19 cellular contexts compared by ENCODE assay signal in genomic region chr9:126624912-126625311, GRCh38. TPM values are rescaled to one million over a fixed set of nuclear protein-coding genes. Genes with fewer than 3 reads are reported as not detected.
DNase-seq lines count a peak whose midpoint lies in the region; ATAC-seq and TF ChIP-seq lines count a peak whose summit lies in the region.
"Had no signal": no experiment of that assay in that cellular context is flagged by ENCODE, and none has a peak within 500 bp of the region (broad histone marks: within the 10 kb centered on the region; RNA-seq: fewer than 3 reads in every experiment).

No MANE protein-coding gene starts in this region.

- no peak overlapping the region for H3K9ac ChIP-seq in iPS-18a (ENCODE audit: low read length)

- peak overlapping the region; percentile 74 for H3K4me3 Mint-ChIP-seq in activated naive CD8-positive, alpha-beta T cell
- no peak overlapping the region for H3K4me3 Mint-ChIP-seq in activated naive CD8-positive, alpha-beta T cell treated with anti-CD3 and anti-CD28 coated beads, Interleukin-2, amount 50 U/mL, for 24 hours
- peak overlapping the region; percentile 72 for H3K4me3 Mint-ChIP-seq in WTC11
- peak overlapping the region; percentile 58 to 60 for H3K4me3 Mint-ChIP-seq in stimulated activated naive B cell treated with anti-CD40 and anti-IgM and Interleukin-4, amounts not matched to agents 10 μg/mL and 1 μg/mL and 100 μg/mL, for 72 hours
- H3K4me3 Mint-ChIP-seq: T-helper 1 cell treated with Interleukin-12 subunit alpha and Interleukin-12 subunit beta and Interleukin-4 antibody, amounts not matched to agents 30 μg/mL and 1 μg/mL, for 36 hours had no signal

- TF ChIP-seq CTCF in WTC11 (IDR thresholded peaks at IDR 0.05) (no peak), foreskin keratinocyte (conservative IDR thresholded peaks at IDR 0.05) (no peak)

- POLR2A ChIA-PET in WTC11 (lab: Charles Lee) = no interaction called here

- H3K27ac ChIP-seq in iPS-18a (ENCODE audit: low read length) (no peak overlapping the region), foreskin keratinocyte (no peak overlapping the region)
- H3K27ac ChIP-seq: cardiac muscle cell, heart left ventricle had no signal

- H3K4me1 ChIP-seq in iPS-18a (ENCODE audit: control insufficient read depth, low read depth, low read length) (peaks cover 25% of the 10 kb centered on the region), foreskin keratinocyte (no peaks in the 10 kb centered on the region)

- H3K36me3 ChIP-seq in iPS-18a (ENCODE audit: control insufficient read depth, low read depth, low read length) = no peaks in the 10 kb centered on the region
- H3K36me3 ChIP-seq: cardiac muscle cell, heart left ventricle had no signal

- H3K27me3 ChIP-seq in iPS-18a (ENCODE audit: control insufficient read depth, insufficient read depth, low read length) = peaks cover 100% of the 10 kb centered on the region
- H3K27me3 ChIP-seq in foreskin keratinocyte = peaks cover 84% of the 10 kb centered on the region

- no peaks in the 10 kb centered on the region for H3K9me3 Mint-ChIP-seq in activated naive CD8-positive, alpha-beta T cell (ENCODE audit: low read depth)
- H3K9me3 Mint-ChIP-seq in activated naive CD8-positive, alpha-beta T cell treated with anti-CD3 and anti-CD28 coated beads, Interleukin-2, amount 50 U/mL, for 24 hours = no peaks in the 10 kb centered on the region
- no peaks in the 10 kb centered on the region for H3K9me3 Mint-ChIP-seq in WTC11
- H3K9me3 Mint-ChIP-seq in stimulated activated naive B cell treated with anti-CD40 and anti-IgM and Interleukin-4, amounts not matched to agents 10 μg/mL and 1 μg/mL and 100 μg/mL, for 72 hours = no peaks in the 10 kb centered on the region
- H3K9me3 Mint-ChIP-seq: T-helper 1 cell treated with Interleukin-12 subunit alpha and Interleukin-12 subunit beta and Interleukin-4 antibody, amounts not matched to agents 30 μg/mL and 1 μg/mL, for 36 hours had no signal

- H3K4me3 ChIP-seq in iPS-18a (ENCODE audit: low read length) = peak overlapping the region; percentile 32
- H3K4me3 ChIP-seq: cardiac muscle cell had no signal

- peaks cover 42% of the 10 kb centered on the region for H3K27me3 Mint-ChIP-seq in activated naive CD8-positive, alpha-beta T cell
- peaks cover 90% of the 10 kb centered on the region for H3K27me3 Mint-ChIP-seq in activated naive CD8-positive, alpha-beta T cell treated with anti-CD3 and anti-CD28 coated beads, Interleukin-2, amount 50 U/mL, for 24 hours
- H3K27me3 Mint-ChIP-seq in WTC11 (ENCODE audit: low read depth) = peaks cover 100% of the 10 kb centered on the region
- H3K27me3 Mint-ChIP-seq in stimulated activated naive B cell treated with anti-CD40 and anti-IgM and Interleukin-4, amounts not matched to agents 10 μg/mL and 1 μg/mL and 100 μg/mL, for 72 hours = peaks cover 76 to 98% of the 10 kb centered on the region in 2 donors

- H3K9me3 ChIP-seq in iPS-18a (ENCODE audit: control insufficient read depth, low read depth, low read length) = no peaks in the 10 kb centered on the region
- H3K9me3 ChIP-seq: heart left ventricle had no signal

- CTCF ChIA-PET in WTC11 (lab: Charles Lee) = interaction anchor here (0.9 to 2.2 kb wide), 4 partner anchors 15 to 66 kb away, joined by 4 to 14 read pairs (median 6); no protein-coding TSS in a partner anchor

- ATAC-seq in activated naive CD8-positive, alpha-beta T cell treated with anti-CD3 and anti-CD28 coated beads, Interleukin-2, amount 50 U/mL, for 24 hours = no peak
- no peak for ATAC-seq in WTC11
- ATAC-seq in stimulated activated naive B cell treated with anti-CD40 and anti-IgM and Interleukin-4, amounts not matched to agents 10 μg/mL and 1 μg/mL and 100 μg/mL, for 72 hours (replicated peaks) = no peak
- no peak for ATAC-seq in activated CD4-positive, CD25-positive, alpha-beta regulatory T cell treated with anti-CD3 and anti-CD28 coated beads, Interleukin-2, amount 50 U/mL, for 24 hours
- no peak for ATAC-seq in foreskin keratinocyte
- ATAC-seq: heart left ventricle had no signal

- H3K36me3 Mint-ChIP-seq in activated naive CD8-positive, alpha-beta T cell = no peaks in the 10 kb centered on the region
- H3K36me3 Mint-ChIP-seq in activated naive CD8-positive, alpha-beta T cell treated with anti-CD3 and anti-CD28 coated beads, Interleukin-2, amount 50 U/mL, for 24 hours (ENCODE audit: low read depth) = no peaks in the 10 kb centered on the region
- H3K36me3 Mint-ChIP-seq in WTC11 = no peaks in the 10 kb centered on the region
- H3K36me3 Mint-ChIP-seq in stimulated activated naive B cell treated with anti-CD40 and anti-IgM and Interleukin-4, amounts not matched to agents 10 μg/mL and 1 μg/mL and 100 μg/mL, for 72 hours = peaks cover 3 to 6% of the 10 kb centered on the region in 2 donors

- no peak overlapping the region for H3K27ac Mint-ChIP-seq in activated naive CD8-positive, alpha-beta T cell
- no peak overlapping the region for H3K27ac Mint-ChIP-seq in activated naive CD8-positive, alpha-beta T cell treated with anti-CD3 and anti-CD28 coated beads, Interleukin-2, amount 50 U/mL, for 24 hours
- H3K27ac Mint-ChIP-seq in WTC11 = no peak overlapping the region
- H3K27ac Mint-ChIP-seq in stimulated activated naive B cell treated with anti-CD40 and anti-IgM and Interleukin-4, amounts not matched to agents 10 μg/mL and 1 μg/mL and 100 μg/mL, for 72 hours = peak overlapping the region; percentile 95
- H3K27ac Mint-ChIP-seq: T-helper 1 cell treated with Interleukin-12 subunit alpha and Interleukin-12 subunit beta and Interleukin-4 antibody, amounts not matched to agents 30 μg/mL and 1 μg/mL, for 36 hours had no signal

- no peak for DNase-seq in activated naive CD8-positive, alpha-beta T cell treated with anti-CD3 and anti-CD28 coated beads, Interleukin-2, amount 50 U/mL, for 24 hours
- DNase-seq in WTC11 (ENCODE audit: low spot score) = no peak
- DNase-seq in stimulated activated naive B cell treated with anti-CD40 and anti-IgM and Interleukin-4, amounts not matched to agents 10 μg/mL and 1 μg/mL and 100 μg/mL, for 72 hours = no peak
- DNase-seq in NCI-H128 (lab: John Stamatoyannopoulos, UW; ENCODE audit: unreplicated experiment) = no peak
- DNase-seq in foreskin keratinocyte = no peak
- DNase-seq: effector CD4-positive, alpha-beta T cell; heart left ventricle; kidney glomerular epithelial cell; NCI-H1694 treated with DMSO at 0.1 percent for 48 hours; NCI-H446 treated with DMSO at 0.1 percent for 48 hours; nucleus accumbens; SHP77 treated with DMSO at 0.1 percent for 48 hours; stimulated activated CD4-positive, alpha-beta T cell treated with anti-CD3 and anti-CD28 coated beads, Interleukin-1b, Interleukin-23, amount 100 ng/mL, for 48 hours had no signal

- peaks cover 10% of the 10 kb centered on the region for H3K4me1 Mint-ChIP-seq in activated naive CD8-positive, alpha-beta T cell (ENCODE audit: low read depth)
- H3K4me1 Mint-ChIP-seq in activated naive CD8-positive, alpha-beta T cell treated with anti-CD3 and anti-CD28 coated beads, Interleukin-2, amount 50 U/mL, for 24 hours = peaks cover 10% of the 10 kb centered on the region
- H3K4me1 Mint-ChIP-seq in WTC11 = peaks cover 55% of the 10 kb centered on the region
- H3K4me1 Mint-ChIP-seq in stimulated activated naive B cell treated with anti-CD40 and anti-IgM and Interleukin-4, amounts not matched to agents 10 μg/mL and 1 μg/mL and 100 μg/mL, for 72 hours = peaks cover 15 to 43% of the 10 kb centered on the region in 2 donors

TF ChIP-seq in WTC11, 78 proteins besides CTCF, POLR2A, EP300 and RAD21:
- TF ChIP-seq SOX15 (CRISPR knock-in tag; IDR thresholded peaks at IDR 0.05) = no peak
- TF ChIP-seq ETV6 (CRISPR knock-in tag; IDR thresholded peaks at IDR 0.05) = no peak
- TF ChIP-seq E2F1 (CRISPR knock-in tag; IDR thresholded peaks at IDR 0.05) = no peak

RNA-seq across cellular contexts. Expression of gene LMX1B, which starts 11.2 kb away (rescaled TPM):
- total RNA-seq in WTC11 (2021) (4.6 to 12.4 TPM (median 5.1 TPM) in 3 replicates), foreskin keratinocyte (1.1 and 1.2 TPM in 2 replicates)
- 0.95 and 1.2 TPM in 2 replicates for polyA plus RNA-seq in foreskin keratinocyte
- total RNA-seq: cardiac muscle cell, fibroblast of lung had no signal
- polyA plus RNA-seq: cardiac muscle cell, fibroblast of lung had no signal
